Comparison of ENCODE assay signal across 10 cellular contexts in the genomic region with DNA sequence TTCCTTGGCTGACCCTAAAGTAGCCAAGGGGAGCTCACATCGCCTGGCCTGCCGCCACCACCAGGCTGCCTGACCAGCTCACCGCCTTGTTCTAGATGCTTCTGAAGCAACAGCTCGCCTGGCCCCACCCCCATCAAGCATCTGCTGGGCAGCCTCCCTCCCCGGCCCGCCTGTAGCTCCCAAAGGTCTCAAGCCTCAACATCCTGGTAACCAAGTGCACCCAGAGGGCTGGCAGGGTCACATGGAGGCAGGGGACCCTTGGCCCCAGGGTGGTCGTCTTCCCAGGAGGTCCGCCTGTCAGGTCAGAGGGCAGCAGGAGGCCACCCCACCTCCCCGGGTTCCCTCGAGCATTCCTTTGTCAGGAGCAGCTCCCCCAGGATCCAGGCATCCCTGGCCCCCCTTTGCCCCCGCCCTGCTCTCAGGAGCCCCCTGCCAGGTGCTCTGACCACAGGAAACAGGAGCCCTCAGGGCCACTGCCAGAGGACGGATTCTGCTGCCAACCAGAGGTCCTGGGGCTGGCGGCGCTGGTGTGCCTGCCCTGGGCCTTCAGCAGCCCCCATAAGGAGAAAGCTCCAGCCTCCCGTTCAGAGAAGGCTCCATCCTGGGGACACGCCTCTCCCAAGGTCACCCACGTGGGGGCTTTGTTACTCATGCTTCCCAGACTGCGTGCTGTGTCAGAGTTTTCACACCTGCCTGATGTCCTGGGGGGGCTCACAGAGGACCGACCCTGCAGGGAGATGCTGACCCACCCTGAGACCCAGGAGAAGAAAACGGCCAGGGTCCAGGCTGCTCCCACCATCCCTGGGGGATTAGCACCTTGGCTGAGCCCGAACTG. TPM values are rescaled to one million over a fixed set of nuclear protein-coding genes. Genes with fewer than 3 reads are reported as not detected.
DNase-seq lines count a peak whose midpoint lies in the region; ATAC-seq and TF ChIP-seq lines count a peak whose summit lies in the region.
"Had no signal": no experiment of that assay in that cellular context is flagged by ENCODE, and none has a peak within 500 bp of the region (broad histone marks: within the 10 kb centered on the region; RNA-seq: fewer than 3 reads in every experiment).

No MANE protein-coding gene starts in this region.

- H3K36me3 ChIP-seq in Loucy (ENCODE audit: insufficient read depth, low read length) (no peaks in the 10 kb centered on the region), endocrine pancreas (ENCODE audit: control insufficient read depth, insufficient read depth, low read length) (no peaks in the 10 kb centered on the region)

- peak overlapping the region; percentile 32 for H3K4me3 ChIP-seq in Loucy (ENCODE audit: low read length, poor library complexity, severe bottlenecking)
- H3K4me3 ChIP-seq in endocrine pancreas (ENCODE audit: control insufficient read depth, insufficient read depth, low read length), result peak overlapping the region; percentile 46

- H3K9ac ChIP-seq in Loucy (ENCODE audit: low read depth, low read length, poor library complexity, severe bottlenecking) (peak overlapping the region; percentile 47), endocrine pancreas (ENCODE audit: control insufficient read depth, insufficient read depth, low read length) (peak overlapping the region; percentile 47)

- peak overlapping the region; percentile 42 for H2AFZ ChIP-seq in Loucy (ENCODE audit: low read length)

- no peaks in the 10 kb centered on the region for H3K9me3 Mint-ChIP-seq in natural killer cell
- H3K9me3 Mint-ChIP-seq: activated naive CD4-positive, alpha-beta T cell treated with anti-CD3 and anti-CD28 coated beads for 36 hours had no signal

- peak overlapping the region; percentile 40 for H3K4me3 Mint-ChIP-seq in natural killer cell
- H3K4me3 Mint-ChIP-seq: activated CD4-positive, alpha-beta T cell treated with anti-CD3 and anti-CD28 coated beads for 36 hours; activated naive CD4-positive, alpha-beta T cell treated with anti-CD3 and anti-CD28 coated beads for 36 hours had no signal

- no peaks in the 10 kb centered on the region for H3K9me2 ChIP-seq in Loucy (replicated peaks; ENCODE audit: low read depth, low read length)

- H3K79me2 ChIP-seq in Loucy (ENCODE audit: insufficient read depth, low read length), result no peaks in the 10 kb centered on the region

- H3K36me3 Mint-ChIP-seq in natural killer cell, result no peaks in the 10 kb centered on the region

- no peak for ATAC-seq in natural killer cell
- ATAC-seq in GM19463 (IDR thresholded peaks at IDR 0.05; ENCODE audit: unreplicated experiment), result no peak
- ATAC-seq in HG03378 (IDR thresholded peaks at IDR 0.05; ENCODE audit: unreplicated experiment), result no peak

- intact Hi-C loops in natural killer cell (cut with micrococcal nuclease), result loop anchor here (1.0 to 2.0 kb wide), 2 partner anchors 32 to 243 kb away; no protein-coding TSS in a partner anchor

- peaks cover 8 to 10% of the 10 kb centered on the region in 2 donors for H3K4me1 Mint-ChIP-seq in natural killer cell

- H4K20me1 ChIP-seq in Loucy (ENCODE audit: insufficient read depth, low read length, poor library complexity, severe bottlenecking), result no peaks in the 10 kb centered on the region

- H3K4me1 ChIP-seq in Loucy (ENCODE audit: insufficient read depth, low read length, poor library complexity, severe bottlenecking) (peaks cover 61% of the 10 kb centered on the region), endocrine pancreas (ENCODE audit: control insufficient read depth, insufficient read depth, low read length) (no peaks in the 10 kb centered on the region)

- TF ChIP-seq CTCF in C4-2B (conservative IDR thresholded peaks at IDR 0.05) (no peak), Loucy (conservative IDR thresholded peaks at IDR 0.05; ENCODE audit: low read length) (no peak), natural killer cell (IDR thresholded peaks at IDR 0.05) (no peak)

- H3K27me3 ChIP-seq in Loucy (ENCODE audit: insufficient read depth, low read length, poor library complexity, severe bottlenecking) (no peaks in the 10 kb centered on the region), endocrine pancreas (ENCODE audit: control insufficient read depth, insufficient read depth, low read length) (no peaks in the 10 kb centered on the region)

- H3F3A ChIP-seq in Loucy (ENCODE audit: low read depth), result no peaks in the 10 kb centered on the region

- DNase-seq in natural killer cell (no peak), amniotic stem cell (lab: John Stamatoyannopoulos, UW) (no peak), SIG-M5 treated with dmso at 0.1 percent for 504 hours (lab: John Stamatoyannopoulos, UW; ENCODE audit: unreplicated experiment) (no peak)

- peak overlapping the region; percentile 56 for H3K4me2 ChIP-seq in Loucy (ENCODE audit: low read depth, low read length, poor library complexity, severe bottlenecking)

- H3K27ac ChIP-seq in C4-2B, result peak overlapping the region; percentile 1; the same call in 1 of the 2 replicates

- H3K27ac Mint-ChIP-seq in natural killer cell, result peak overlapping the region in 1 of 2 donors; percentile 62
- H3K27ac Mint-ChIP-seq: activated CD4-positive, alpha-beta T cell treated with anti-CD3 and anti-CD28 coated beads for 36 hours; activated naive CD4-positive, alpha-beta T cell treated with anti-CD3 and anti-CD28 coated beads for 36 hours had no signal

- peaks cover 0 to 11% of the 10 kb centered on the region in 2 donors for H3K27me3 Mint-ChIP-seq in natural killer cell (ENCODE audit: low read depth in 2 of 2)

- H3K9me3 ChIP-seq in Loucy (ENCODE audit: insufficient read depth, low read depth, low read length), result no peaks in the 10 kb centered on the region
- no peaks in the 10 kb centered on the region for H3K9me3 ChIP-seq in endocrine pancreas (ENCODE audit: control insufficient read depth, low read length)

RNA-seq across cellular contexts. Expression of a gene that starts 3.5 kb away (rescaled TPM):
- total RNA-seq in natural killer cell, result not detected
- total RNA-seq: activated naive CD4-positive, alpha-beta T cell treated with anti-CD3 and anti-CD28 coated beads for 36 hours had no signal

RNA-seq across cellular contexts. Expression of a gene that starts 30.1 kb away (rescaled TPM):
- total RNA-seq in natural killer cell, result 1 to 10 TPM; 4.4 to 6.2 (median 5.4) TPM

RNA-seq across cellular contexts. Expression of a gene that starts 30.3 kb away (rescaled TPM):
- 100 to 1,000 TPM; 173 to 183 (median 173) TPM for total RNA-seq in natural killer cell
